Comparison of ENCODE assay signal across 1 cellular context in the genomic region with DNA sequence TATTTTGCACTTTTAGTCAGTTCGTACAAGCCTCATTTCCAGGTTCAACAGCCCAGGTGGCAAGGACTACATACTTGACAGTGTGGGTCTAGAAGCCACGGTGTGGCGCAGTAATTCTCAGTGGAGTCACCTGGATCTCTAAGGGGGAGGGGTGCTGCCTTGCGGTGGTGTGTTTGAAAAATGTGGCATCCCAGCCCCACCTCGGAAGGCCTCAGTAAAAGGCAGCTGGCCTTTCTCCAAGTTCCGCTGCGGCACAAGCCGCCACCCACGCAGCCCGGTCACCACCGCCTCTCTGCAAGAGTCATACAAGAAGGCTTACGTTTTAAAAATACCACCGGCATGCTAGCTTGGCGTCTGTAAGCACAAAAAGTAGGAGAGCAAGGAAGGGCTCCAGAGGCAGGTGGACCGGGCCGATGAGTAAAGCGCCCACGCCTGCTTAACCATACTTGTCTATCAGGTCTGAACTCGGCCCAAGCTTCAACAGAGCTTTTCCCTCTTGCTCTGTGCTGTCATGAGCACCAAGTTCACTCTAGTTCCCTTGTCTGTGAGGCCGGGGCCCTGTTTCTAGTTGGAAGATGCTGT.
TF ChIP-seq lines count a peak whose summit lies in the region.

No MANE protein-coding gene starts in this region.

TF ChIP-seq in GM23338, 12 proteins besides CTCF, POLR2A, EP300 and RAD21 (continued from another document):
- TF ChIP-seq, protein P1, sequence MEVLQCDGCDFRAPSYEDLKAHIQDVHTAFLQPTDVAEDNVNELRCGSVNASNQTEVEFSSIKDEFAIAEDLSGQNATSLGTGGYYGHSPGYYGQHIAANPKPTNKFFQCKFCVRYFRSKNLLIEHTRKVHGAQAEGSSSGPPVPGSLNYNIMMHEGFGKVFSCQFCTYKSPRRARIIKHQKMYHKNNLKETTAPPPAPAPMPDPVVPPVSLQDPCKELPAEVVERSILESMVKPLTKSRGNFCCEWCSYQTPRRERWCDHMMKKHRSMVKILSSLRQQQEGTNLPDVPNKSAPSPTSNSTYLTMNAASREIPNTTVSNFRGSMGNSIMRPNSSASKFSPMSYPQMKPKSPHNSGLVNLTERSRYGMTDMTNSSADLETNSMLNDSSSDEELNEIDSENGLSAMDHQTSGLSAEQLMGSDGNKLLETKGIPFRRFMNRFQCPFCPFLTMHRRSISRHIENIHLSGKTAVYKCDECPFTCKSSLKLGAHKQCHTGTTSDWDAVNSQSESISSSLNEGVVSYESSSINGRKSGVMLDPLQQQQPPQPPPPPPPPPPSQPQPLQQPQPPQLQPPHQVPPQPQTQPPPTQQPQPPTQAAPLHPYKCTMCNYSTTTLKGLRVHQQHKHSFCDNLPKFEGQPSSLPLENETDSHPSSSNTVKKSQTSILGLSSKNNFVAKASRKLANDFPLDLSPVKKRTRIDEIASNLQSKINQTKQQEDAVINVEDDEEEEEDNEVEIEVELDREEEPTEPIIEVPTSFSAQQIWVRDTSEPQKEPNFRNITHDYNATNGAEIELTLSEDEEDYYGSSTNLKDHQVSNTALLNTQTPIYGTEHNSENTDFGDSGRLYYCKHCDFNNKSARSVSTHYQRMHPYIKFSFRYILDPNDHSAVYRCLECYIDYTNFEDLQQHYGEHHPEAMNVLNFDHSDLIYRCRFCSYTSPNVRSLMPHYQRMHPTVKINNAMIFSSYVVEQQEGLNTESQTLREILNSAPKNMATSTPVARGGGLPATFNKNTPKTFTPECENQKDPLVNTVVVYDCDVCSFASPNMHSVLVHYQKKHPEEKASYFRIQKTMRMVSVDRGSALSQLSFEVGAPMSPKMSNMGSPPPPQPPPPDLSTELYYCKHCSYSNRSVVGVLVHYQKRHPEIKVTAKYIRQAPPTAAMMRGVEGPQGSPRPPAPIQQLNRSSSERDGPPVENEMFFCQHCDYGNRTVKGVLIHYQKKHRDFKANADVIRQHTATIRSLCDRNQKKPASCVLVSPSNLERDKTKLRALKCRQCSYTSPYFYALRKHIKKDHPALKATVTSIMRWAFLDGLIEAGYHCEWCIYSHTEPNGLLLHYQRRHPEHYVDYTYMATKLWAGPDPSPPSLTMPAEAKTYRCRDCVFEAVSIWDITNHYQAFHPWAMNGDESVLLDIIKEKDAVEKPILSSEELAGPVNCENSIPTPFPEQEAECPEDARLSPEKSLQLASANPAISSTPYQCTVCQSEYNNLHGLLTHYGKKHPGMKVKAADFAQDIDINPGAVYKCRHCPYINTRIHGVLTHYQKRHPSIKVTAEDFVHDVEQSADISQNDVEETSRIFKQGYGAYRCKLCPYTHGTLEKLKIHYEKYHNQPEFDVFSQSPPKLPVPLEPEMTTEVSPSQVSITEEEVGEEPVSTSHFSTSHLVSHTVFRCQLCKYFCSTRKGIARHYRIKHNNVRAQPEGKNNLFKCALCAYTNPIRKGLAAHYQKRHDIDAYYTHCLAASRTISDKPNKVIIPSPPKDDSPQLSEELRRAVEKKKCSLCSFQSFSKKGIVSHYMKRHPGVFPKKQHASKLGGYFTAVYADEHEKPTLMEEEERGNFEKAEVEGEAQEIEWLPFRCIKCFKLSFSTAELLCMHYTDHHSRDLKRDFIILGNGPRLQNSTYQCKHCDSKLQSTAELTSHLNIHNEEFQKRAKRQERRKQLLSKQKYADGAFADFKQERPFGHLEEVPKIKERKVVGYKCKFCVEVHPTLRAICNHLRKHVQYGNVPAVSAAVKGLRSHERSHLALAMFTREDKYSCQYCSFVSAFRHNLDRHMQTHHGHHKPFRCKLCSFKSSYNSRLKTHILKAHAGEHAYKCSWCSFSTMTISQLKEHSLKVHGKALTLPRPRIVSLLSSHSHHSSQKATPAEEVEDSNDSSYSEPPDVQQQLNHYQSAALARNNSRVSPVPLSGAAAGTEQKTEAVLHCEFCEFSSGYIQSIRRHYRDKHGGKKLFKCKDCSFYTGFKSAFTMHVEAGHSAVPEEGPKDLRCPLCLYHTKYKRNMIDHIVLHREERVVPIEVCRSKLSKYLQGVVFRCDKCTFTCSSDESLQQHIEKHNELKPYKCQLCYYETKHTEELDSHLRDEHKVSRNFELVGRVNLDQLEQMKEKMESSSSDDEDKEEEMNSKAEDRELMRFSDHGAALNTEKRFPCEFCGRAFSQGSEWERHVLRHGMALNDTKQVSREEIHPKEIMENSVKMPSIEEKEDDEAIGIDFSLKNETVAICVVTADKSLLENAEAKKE (CRISPR knock-in tag; IDR thresholded peaks at IDR 0.05) = no peak
- TF ChIP-seq POLR2AphosphoS5 (IDR thresholded peaks at IDR 0.05; ENCODE audit: low read depth) = no peak
- no peak for TF ChIP-seq EZH2 (IDR thresholded peaks at IDR 0.05; ENCODE audit: low read depth, unreplicated experiment)
- TF ChIP-seq ETS1 (IDR thresholded peaks at IDR 0.05) = no peak
TF ChIP-seq in GM23338: peak in this region for 0.
